ENCODE assay signal across 8 cellular contexts in the genomic region with DNA sequence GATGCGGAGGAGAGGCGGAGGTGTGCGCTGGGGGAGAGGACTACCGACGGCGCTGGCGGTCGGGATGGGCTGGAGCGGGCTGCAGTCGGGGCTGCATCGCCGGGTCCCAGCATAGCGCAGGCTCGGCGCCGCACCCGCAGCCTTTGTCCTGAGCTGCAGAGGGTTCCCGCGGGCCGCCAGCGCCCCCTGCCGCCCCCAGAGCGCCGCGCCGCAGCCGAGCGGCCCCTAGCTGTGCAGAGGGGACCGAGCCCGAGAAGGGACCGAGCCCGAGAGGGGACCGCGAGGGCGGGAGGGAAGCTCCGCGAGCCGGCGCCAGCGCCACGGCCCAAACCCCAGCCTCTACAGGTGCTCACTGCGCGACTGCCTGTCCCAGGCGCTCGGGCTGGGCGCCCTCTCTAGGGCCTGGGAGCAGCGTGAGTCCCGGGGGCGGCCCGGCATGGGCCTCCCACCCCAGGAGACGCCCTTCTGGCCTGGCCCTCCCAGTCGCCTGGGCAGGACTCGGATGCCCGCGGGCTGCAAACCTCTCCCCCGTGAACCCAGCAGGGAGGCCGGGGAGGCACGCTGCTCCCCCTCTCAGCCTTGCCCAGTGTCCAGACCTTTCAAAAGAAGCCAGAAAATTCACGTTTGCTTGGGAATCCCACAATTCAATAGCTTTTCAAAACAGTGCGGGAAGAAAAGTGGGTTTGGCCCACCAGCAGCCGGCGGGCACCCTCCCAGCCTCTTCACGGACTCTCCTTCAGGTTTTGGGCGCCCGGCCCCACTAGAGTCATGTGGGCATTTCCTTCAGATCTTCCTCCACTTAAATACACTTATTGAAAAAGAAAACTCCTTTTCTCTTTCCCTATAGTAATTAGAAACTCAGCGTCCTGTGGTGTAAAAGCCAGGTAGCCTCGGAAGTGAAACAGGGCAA.
DNase-seq lines count a peak whose midpoint lies in the region; ATAC-seq, FAIRE-seq and TF ChIP-seq lines count a peak whose summit lies in the region.

No MANE protein-coding gene starts in this region.

- TF ChIP-seq EP300 in A549 (IDR thresholded peaks at IDR 0.05) = no peak

- peaks cover 46% of the 10 kb centered on the region for H3K27me3 Mint-ChIP-seq in activated CD8-positive, alpha-beta T cell treated with anti-CD3 and anti-CD28 coated beads, Interleukin-2, amount 10 ng/mL, durations not matched to agents 7 days and 5 days (ENCODE audit: low read depth)
- H3K27me3 Mint-ChIP-seq in mesothelial cell of epicardium (ENCODE audit: low read depth) = peaks cover 90% of the 10 kb centered on the region
- H3K27me3 Mint-ChIP-seq in stimulated activated memory B cell treated with anti-CD40 and anti-IgM and Interleukin-4, amounts not matched to agents 10 μg/mL and 1 μg/mL and 100 μg/mL, for 72 hours = peaks cover 76% of the 10 kb centered on the region

- H3K4me1 ChIP-seq in A549 = no peaks in the 10 kb centered on the region

- H3K4me3 Mint-ChIP-seq in activated CD8-positive, alpha-beta T cell treated with anti-CD3 and anti-CD28 coated beads, Interleukin-2, amount 10 ng/mL, durations not matched to agents 7 days and 5 days = no peak overlapping the region
- no peak overlapping the region for H3K4me3 Mint-ChIP-seq in mesothelial cell of epicardium
- H3K4me3 Mint-ChIP-seq in stimulated activated memory B cell treated with anti-CD40 and anti-IgM and Interleukin-4, amounts not matched to agents 10 μg/mL and 1 μg/mL and 100 μg/mL, for 72 hours = no peak overlapping the region

- DNase-seq in A549 (ENCODE audit: low read depth in 1 of 2, low spot score in 1 of 2) (peak; percentile 45 to 79), NCI-H345 treated with DMSO at 0.1 percent for 48 hours (lab: John Stamatoyannopoulos, UW; ENCODE audit: unreplicated experiment) (peak; percentile 44), erythroblast (lab: John Stamatoyannopoulos, UW) (peak; percentile 54 to 70), mesothelial cell of epicardium (ENCODE audit: low spot score in 2 of 2, unreplicated experiment in 2 of 2) (peak; percentile 75 to 93)
- peak; percentile 59 for DNase-seq in activated CD8-positive, alpha-beta T cell treated with anti-CD3 and anti-CD28 coated beads, Interleukin-2, amount 10 ng/mL, durations not matched to agents 7 days and 5 days

- POLR2A ChIA-PET in A549 (lab: Yijun Ruan, JAX) = no interaction called here
- POLR2A ChIA-PET in activated CD8-positive, alpha-beta T cell treated with anti-CD3 and anti-CD28 coated beads, Interleukin-2, amount 10 ng/mL, durations not matched to agents 7 days and 5 days (lab: Charles Lee) = no interaction called here

- no peak for TF ChIP-seq POLR2A in A549 (IDR thresholded peaks at IDR 0.05; ENCODE audit: low read length)
- TF ChIP-seq POLR2A in erythroblast (IDR thresholded peaks at IDR 0.05; ENCODE audit: low read length) = no peak

- peak; percentile 72 to 95 for TF ChIP-seq RAD21 in A549 (conservative IDR thresholded peaks at IDR 0.05 in 1 of 2, IDR thresholded peaks at IDR 0.05 in 1 of 2)

- H3K9me3 ChIP-seq in A549 = no peaks in the 10 kb centered on the region

- 29% methylated on average over 20 of the region's 67 CpGs for WGBS in A549 (ENCODE audit: missing lambda C conversion rate)

- no peak for FAIRE-seq in A549 (lab: Jason Lieb, UNC)

- H3K4me3 ChIP-seq in A549 = peak overlapping the region; percentile 32; the same call in 2 of the 3 replicates
- H3K4me3 ChIP-seq in GM12875 (ENCODE audit: low read depth, low read length) = no peak overlapping the region

- H3K4me1 Mint-ChIP-seq in activated CD8-positive, alpha-beta T cell treated with anti-CD3 and anti-CD28 coated beads, Interleukin-2, amount 10 ng/mL, durations not matched to agents 7 days and 5 days (ENCODE audit: low read depth) = peaks cover 4% of the 10 kb centered on the region
- H3K4me1 Mint-ChIP-seq in mesothelial cell of epicardium = peaks cover 3% of the 10 kb centered on the region
- H3K4me1 Mint-ChIP-seq in stimulated activated memory B cell treated with anti-CD40 and anti-IgM and Interleukin-4, amounts not matched to agents 10 μg/mL and 1 μg/mL and 100 μg/mL, for 72 hours = peaks cover 14% of the 10 kb centered on the region

- TF ChIP-seq CTCF in A549 (IDR thresholded peaks at IDR 0.05) (peak; percentile 88), GM12875 (IDR thresholded peaks at IDR 0.05; ENCODE audit: borderline replicate concordance, insufficient read depth, low read depth, low read length) (peak; percentile 95), mesothelial cell of epicardium (IDR thresholded peaks at IDR 0.05; ENCODE audit: unreplicated experiment) (peak; percentile 78)

- H3K27ac ChIP-seq in A549 = peak overlapping the region; percentile 40 to 74; a peak in 4 of 6 replicates

- no peaks in the 10 kb centered on the region for H3K36me3 Mint-ChIP-seq in activated CD8-positive, alpha-beta T cell treated with anti-CD3 and anti-CD28 coated beads, Interleukin-2, amount 10 ng/mL, durations not matched to agents 7 days and 5 days (ENCODE audit: low read depth)
- no peaks in the 10 kb centered on the region for H3K36me3 Mint-ChIP-seq in mesothelial cell of epicardium
- no peaks in the 10 kb centered on the region for H3K36me3 Mint-ChIP-seq in stimulated activated memory B cell treated with anti-CD40 and anti-IgM and Interleukin-4, amounts not matched to agents 10 μg/mL and 1 μg/mL and 100 μg/mL, for 72 hours

- ATAC-seq in A549 = peak; percentile 93 to 99
- ATAC-seq in HG03159 (IDR thresholded peaks at IDR 0.05; ENCODE audit: unreplicated experiment) = peak; percentile 84
- ATAC-seq in activated CD8-positive, alpha-beta T cell treated with anti-CD3 and anti-CD28 coated beads, Interleukin-2, amount 10 ng/mL, durations not matched to agents 7 days and 5 days = peak; percentile 94
- ATAC-seq in stimulated activated memory B cell treated with anti-CD40 and anti-IgM and Interleukin-4, amounts not matched to agents 10 μg/mL and 1 μg/mL and 100 μg/mL, for 72 hours = peak; percentile 74

- H3K27ac Mint-ChIP-seq in activated CD8-positive, alpha-beta T cell treated with anti-CD3 and anti-CD28 coated beads, Interleukin-2, amount 10 ng/mL, durations not matched to agents 7 days and 5 days = no peak overlapping the region
- H3K27ac Mint-ChIP-seq in mesothelial cell of epicardium = no peak overlapping the region
- H3K27ac Mint-ChIP-seq in stimulated activated memory B cell treated with anti-CD40 and anti-IgM and Interleukin-4, amounts not matched to agents 10 μg/mL and 1 μg/mL and 100 μg/mL, for 72 hours = no peak overlapping the region

- no peaks in the 10 kb centered on the region for H3K9me3 Mint-ChIP-seq in activated CD8-positive, alpha-beta T cell treated with anti-CD3 and anti-CD28 coated beads, Interleukin-2, amount 10 ng/mL, durations not matched to agents 7 days and 5 days (ENCODE audit: insufficient read depth)
- no peaks in the 10 kb centered on the region for H3K9me3 Mint-ChIP-seq in mesothelial cell of epicardium
- H3K9me3 Mint-ChIP-seq in stimulated activated memory B cell treated with anti-CD40 and anti-IgM and Interleukin-4, amounts not matched to agents 10 μg/mL and 1 μg/mL and 100 μg/mL, for 72 hours = no peaks in the 10 kb centered on the region

- CTCF ChIA-PET in A549 (lab: Yijun Ruan, JAX) = interaction anchor here (0.6 to 5.4 kb wide), 35 partner anchors 9 to 933 kb away, joined by 3 to 49 read pairs (median 4); a partner anchor contains a TSS
- CTCF ChIA-PET in activated CD8-positive, alpha-beta T cell treated with anti-CD3 and anti-CD28 coated beads, Interleukin-2, amount 10 ng/mL, durations not matched to agents 7 days and 5 days (lab: Charles Lee) = interaction anchor here (0.6 to 1.2 kb wide), 10 partner anchors 15 to 1002 kb away, joined by 3 to 5 read pairs (median 3); no protein-coding TSS in a partner anchor

- peak overlapping the region; percentile 95 for H3K4me2 ChIP-seq in A549

TF ChIP-seq in A549, 52 proteins besides CTCF, POLR2A, EP300 and RAD21:
- TF ChIP-seq RARB (CRISPR knock-in tag; IDR thresholded peaks at IDR 0.05) (no peak), SMC3 (IDR thresholded peaks at IDR 0.05) (peak; percentile 85)
TF ChIP-seq in A549: peak in this region for 1.
